8 cellular contexts compared by ENCODE assay signal in genomic region chr4:15655223-15656037, GRCh38.
DNase-seq lines count a peak whose midpoint lies in the region; ATAC-seq and TF ChIP-seq lines count a peak whose summit lies in the region.

Gene FBXL5 (minus strand): TSS chr4:15655357. CDS start chr4:15655287, 70 bp downstream.

- in situ Hi-C loops in GM18951 (cut with MboI; ENCODE audit: low sequenced_read_pairs, unreplicated experiment), result loop anchor here (25.0 kb wide), 1 partner anchor 418 kb away; no protein-coding TSS in a partner anchor

- H3K27ac ChIP-seq in cingulate gyrus (ENCODE audit: low read depth, low read length), result peak within 1 kb of the TSS; percentile 100

- H3K4me3 ChIP-seq in AG10803 (ENCODE audit: low read length), result peak within 1 kb of the TSS; percentile 78

- TF ChIP-seq CTCF in AG10803 (conservative IDR thresholded peaks at IDR 0.05; ENCODE audit: low read length), result no peak

- DNase-seq in AG10803 (ENCODE audit: low read depth) (peak; percentile 87), NCI-H345 (lab: John Stamatoyannopoulos, UW) (peak; percentile 81), left kidney (ENCODE audit: low read depth, low spot score) (peak; percentile 96)
- DNase-seq in activated CD4-positive, alpha-beta T cell treated with anti-CD3 and anti-CD28 coated beads for 4 hours, result peak; percentile 73 to 81
- peak; percentile 81 to 83 for DNase-seq in stimulated activated CD4-positive, alpha-beta T cell treated with anti-CD3 and anti-CD28 coated beads, Interleukin-2, amount 100 ng/mL, for 24 hours

- peak; percentile 73 for ATAC-seq in HG03175 (IDR thresholded peaks at IDR 0.05; ENCODE audit: unreplicated experiment)

- TF ChIP-seq POLR2A in GM18951 (IDR thresholded peaks at IDR 0.05; ENCODE audit: extremely low read depth, insufficient read depth, insufficient read length), result peak; percentile 90

Comparison
In these comparisons a context has a peak if more than half of its experiments do, and no peak if none do; other contexts are left out.
1. Peak in every context shown above with its lines: DNase-seq, ATAC-seq, H3K4me3 ChIP-seq and H3K27ac ChIP-seq.